ENCODE assay signal across 1 cellular context in genomic region chrX:155477136-155477535, GRCh38. TPM values are rescaled to one million over a fixed set of nuclear protein-coding genes. Genes with fewer than 3 reads are reported as not detected.
"Had no signal": no experiment of that assay in that cellular context is flagged by ENCODE, and none has a peak within 500 bp of the region (broad histone marks: within the 10 kb centered on the region; RNA-seq: fewer than 3 reads in every experiment).

No MANE protein-coding gene starts in this region.

RNA-seq across cellular contexts. Expression of gene F8A3, which starts 18.7 kb away (rescaled TPM):
- total RNA-seq: ascending aorta had no signal
